1 cellular context compared by ENCODE assay signal in the genomic region with DNA sequence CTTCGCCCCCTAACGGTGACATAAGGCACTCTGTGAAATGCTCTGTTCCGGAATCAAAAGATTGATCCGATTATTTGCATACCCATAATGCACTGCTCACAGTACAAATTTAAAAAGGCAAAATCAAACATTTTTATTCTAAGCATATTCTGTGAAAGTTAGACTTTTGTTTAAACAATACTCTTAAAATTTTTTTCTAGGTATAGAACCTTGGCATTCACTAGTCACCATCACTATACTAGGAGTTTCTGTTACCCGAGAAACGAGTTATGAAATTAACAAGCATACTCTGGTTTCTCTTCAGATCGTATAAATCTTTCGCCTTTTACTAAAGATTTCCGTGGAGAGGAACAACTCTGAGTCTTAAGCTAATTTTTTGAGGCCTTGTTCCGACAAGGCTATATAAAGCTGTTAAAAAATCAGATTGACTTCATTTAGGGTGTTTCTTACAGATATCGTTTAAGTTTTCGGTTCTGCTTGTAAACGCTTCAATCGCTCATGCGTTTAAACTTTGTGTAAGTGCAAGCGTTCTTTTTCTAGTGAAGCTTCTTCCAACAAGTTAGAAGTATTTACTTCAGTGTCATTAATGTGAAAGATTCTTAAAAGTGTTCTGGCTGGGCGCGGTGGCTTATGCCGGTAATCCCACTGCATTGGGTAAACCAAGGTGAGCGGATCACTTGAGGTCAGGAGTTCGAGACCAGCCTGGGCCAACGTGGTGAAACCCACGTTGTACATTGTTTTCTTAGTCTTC.
TF ChIP-seq lines count a peak whose summit lies in the region.

RNU5B-1 (plus strand) TSS at position 285 of the 751 bp plus-strand sequence.

TF ChIP-seq in K562, 482 proteins besides CTCF, POLR2A, EP300 and RAD21 (continued from another document and continues in another):
- TF ChIP-seq, protein P1, sequence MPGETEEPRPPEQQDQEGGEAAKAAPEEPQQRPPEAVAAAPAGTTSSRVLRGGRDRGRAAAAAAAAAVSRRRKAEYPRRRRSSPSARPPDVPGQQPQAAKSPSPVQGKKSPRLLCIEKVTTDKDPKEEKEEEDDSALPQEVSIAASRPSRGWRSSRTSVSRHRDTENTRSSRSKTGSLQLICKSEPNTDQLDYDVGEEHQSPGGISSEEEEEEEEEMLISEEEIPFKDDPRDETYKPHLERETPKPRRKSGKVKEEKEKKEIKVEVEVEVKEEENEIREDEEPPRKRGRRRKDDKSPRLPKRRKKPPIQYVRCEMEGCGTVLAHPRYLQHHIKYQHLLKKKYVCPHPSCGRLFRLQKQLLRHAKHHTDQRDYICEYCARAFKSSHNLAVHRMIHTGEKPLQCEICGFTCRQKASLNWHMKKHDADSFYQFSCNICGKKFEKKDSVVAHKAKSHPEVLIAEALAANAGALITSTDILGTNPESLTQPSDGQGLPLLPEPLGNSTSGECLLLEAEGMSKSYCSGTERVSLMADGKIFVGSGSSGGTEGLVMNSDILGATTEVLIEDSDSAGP (CRISPR knock-in tag; IDR thresholded peaks at IDR 0.05), result 0 out of 2 replicates have a peak, but pooled peaks have one; percentile 23
- peak; percentile 91; the same call in 1 of the 2 replicates for TF ChIP-seq ZFP30 (CRISPR knock-in tag; IDR thresholded peaks at IDR 0.05; ENCODE audit: borderline replicate concordance)
- TF ChIP-seq ARID2 (IDR thresholded peaks at IDR 0.05), result no peak
- peak; percentile 28; the same call in 1 of the 2 replicates for TF ChIP-seq PHF8 (IDR thresholded peaks at IDR 0.05; ENCODE audit: borderline replicate concordance, low read length)
- 0 out of 2 replicates have a peak, but pooled peaks have one; percentile 29 for TF ChIP-seq ZNF583 (CRISPR knock-in tag; IDR thresholded peaks at IDR 0.05)
- no peak for TF ChIP-seq PBX2 (CRISPR knock-in tag; IDR thresholded peaks at IDR 0.05; ENCODE audit: low read depth)
- peak; percentile 65 for TF ChIP-seq PBX2 (tag; conservative IDR thresholded peaks at IDR 0.05; ENCODE audit: low read depth)
- no peak for TF ChIP-seq CBX2 (IDR thresholded peaks at IDR 0.05; ENCODE audit: insufficient read depth, low read length, poor library complexity, severe bottlenecking)
- TF ChIP-seq, protein P2, sequence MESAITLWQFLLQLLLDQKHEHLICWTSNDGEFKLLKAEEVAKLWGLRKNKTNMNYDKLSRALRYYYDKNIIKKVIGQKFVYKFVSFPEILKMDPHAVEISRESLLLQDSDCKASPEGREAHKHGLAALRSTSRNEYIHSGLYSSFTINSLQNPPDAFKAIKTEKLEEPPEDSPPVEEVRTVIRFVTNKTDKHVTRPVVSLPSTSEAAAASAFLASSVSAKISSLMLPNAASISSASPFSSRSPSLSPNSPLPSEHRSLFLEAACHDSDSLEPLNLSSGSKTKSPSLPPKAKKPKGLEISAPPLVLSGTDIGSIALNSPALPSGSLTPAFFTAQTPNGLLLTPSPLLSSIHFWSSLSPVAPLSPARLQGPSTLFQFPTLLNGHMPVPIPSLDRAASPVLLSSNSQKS (CRISPR knock-in tag; IDR thresholded peaks at IDR 0.05), result peak; percentile 86
- peak; percentile 98 for TF ChIP-seq ELF4 (CRISPR knock-in tag; IDR thresholded peaks at IDR 0.05)
- TF ChIP-seq MTF1 (CRISPR knock-in tag; IDR thresholded peaks at IDR 0.05; ENCODE audit: borderline replicate concordance), result 0 out of 2 replicates have a peak, but pooled peaks have one; percentile 26
- TF ChIP-seq STAG1 (CRISPR knock-in tag; IDR thresholded peaks at IDR 0.05; ENCODE audit: borderline replicate concordance), result no peak
- peak; percentile 37; the same call in 1 of the 2 replicates for TF ChIP-seq HMGXB4 (CRISPR knock-in tag; IDR thresholded peaks at IDR 0.05)
- peak; percentile 56 for TF ChIP-seq PRDM10 (IDR thresholded peaks at IDR 0.05; ENCODE audit: partially characterized antibody)
- TF ChIP-seq THAP12 (CRISPR knock-in tag; IDR thresholded peaks at IDR 0.05), result peak; percentile 97
- TF ChIP-seq ESRRA (IDR thresholded peaks at IDR 0.05; ENCODE audit: borderline replicate concordance, low read depth), result peak; percentile 42; the same call in 1 of the 2 replicates
- TF ChIP-seq SETDB1 (IDR thresholded peaks at IDR 0.05; ENCODE audit: low read length), result no peak
- TF ChIP-seq RAD51 (IDR thresholded peaks at IDR 0.05; ENCODE audit: borderline replicate concordance, low read depth), result peak; percentile 52; the same call in 1 of the 2 replicates
- peak; percentile 81 for TF ChIP-seq ATF7 (IDR thresholded peaks at IDR 0.05)
- no peak for TF ChIP-seq ZNF785 (CRISPR knock-in tag; IDR thresholded peaks at IDR 0.05)
- peak; percentile 100 for TF ChIP-seq SMAD1 (IDR thresholded peaks at IDR 0.05; ENCODE audit: low read depth, low read length, partially characterized antibody)
- TF ChIP-seq, protein P3, sequence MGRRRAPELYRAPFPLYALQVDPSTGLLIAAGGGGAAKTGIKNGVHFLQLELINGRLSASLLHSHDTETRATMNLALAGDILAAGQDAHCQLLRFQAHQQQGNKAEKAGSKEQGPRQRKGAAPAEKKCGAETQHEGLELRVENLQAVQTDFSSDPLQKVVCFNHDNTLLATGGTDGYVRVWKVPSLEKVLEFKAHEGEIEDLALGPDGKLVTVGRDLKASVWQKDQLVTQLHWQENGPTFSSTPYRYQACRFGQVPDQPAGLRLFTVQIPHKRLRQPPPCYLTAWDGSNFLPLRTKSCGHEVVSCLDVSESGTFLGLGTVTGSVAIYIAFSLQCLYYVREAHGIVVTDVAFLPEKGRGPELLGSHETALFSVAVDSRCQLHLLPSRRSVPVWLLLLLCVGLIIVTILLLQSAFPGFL (CRISPR knock-in tag; IDR thresholded peaks at IDR 0.05), result no peak; the same call in 1 of the 2 replicates
- TF ChIP-seq, protein P4, sequence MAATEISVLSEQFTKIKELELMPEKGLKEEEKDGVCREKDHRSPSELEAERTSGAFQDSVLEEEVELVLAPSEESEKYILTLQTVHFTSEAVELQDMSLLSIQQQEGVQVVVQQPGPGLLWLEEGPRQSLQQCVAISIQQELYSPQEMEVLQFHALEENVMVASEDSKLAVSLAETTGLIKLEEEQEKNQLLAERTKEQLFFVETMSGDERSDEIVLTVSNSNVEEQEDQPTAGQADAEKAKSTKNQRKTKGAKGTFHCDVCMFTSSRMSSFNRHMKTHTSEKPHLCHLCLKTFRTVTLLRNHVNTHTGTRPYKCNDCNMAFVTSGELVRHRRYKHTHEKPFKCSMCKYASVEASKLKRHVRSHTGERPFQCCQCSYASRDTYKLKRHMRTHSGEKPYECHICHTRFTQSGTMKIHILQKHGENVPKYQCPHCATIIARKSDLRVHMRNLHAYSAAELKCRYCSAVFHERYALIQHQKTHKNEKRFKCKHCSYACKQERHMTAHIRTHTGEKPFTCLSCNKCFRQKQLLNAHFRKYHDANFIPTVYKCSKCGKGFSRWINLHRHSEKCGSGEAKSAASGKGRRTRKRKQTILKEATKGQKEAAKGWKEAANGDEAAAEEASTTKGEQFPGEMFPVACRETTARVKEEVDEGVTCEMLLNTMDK (IDR thresholded peaks at IDR 0.05; ENCODE audit: borderline replicate concordance, insufficient read depth, low read depth, low read length, poor library complexity, severe bottlenecking), result peak; percentile 90
- TF ChIP-seq ZNF695 (CRISPR knock-in tag; IDR thresholded peaks at IDR 0.05), result peak; percentile 92
- peak; percentile 73 to 77; a peak in 3 of 4 replicates for TF ChIP-seq KDM1A (IDR thresholded peaks at IDR 0.05)
- TF ChIP-seq, protein P5, sequence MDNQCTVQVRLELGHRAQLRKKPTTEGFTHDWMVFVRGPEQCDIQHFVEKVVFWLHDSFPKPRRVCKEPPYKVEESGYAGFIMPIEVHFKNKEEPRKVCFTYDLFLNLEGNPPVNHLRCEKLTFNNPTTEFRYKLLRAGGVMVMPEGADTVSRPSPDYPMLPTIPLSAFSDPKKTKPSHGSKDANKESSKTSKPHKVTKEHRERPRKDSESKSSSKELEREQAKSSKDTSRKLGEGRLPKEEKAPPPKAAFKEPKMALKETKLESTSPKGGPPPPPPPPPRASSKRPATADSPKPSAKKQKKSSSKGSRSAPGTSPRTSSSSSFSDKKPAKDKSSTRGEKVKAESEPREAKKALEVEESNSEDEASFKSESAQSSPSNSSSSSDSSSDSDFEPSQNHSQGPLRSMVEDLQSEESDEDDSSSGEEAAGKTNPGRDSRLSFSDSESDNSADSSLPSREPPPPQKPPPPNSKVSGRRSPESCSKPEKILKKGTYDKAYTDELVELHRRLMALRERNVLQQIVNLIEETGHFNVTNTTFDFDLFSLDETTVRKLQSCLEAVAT (IDR thresholded peaks at IDR 0.05), result peak; percentile 96 to 99
- no peak for TF ChIP-seq HOMEZ (CRISPR knock-in tag; IDR thresholded peaks at IDR 0.05)
- TF ChIP-seq EWSR1 (IDR thresholded peaks at IDR 0.05; ENCODE audit: borderline replicate concordance, low read depth, partially characterized antibody), result peak; percentile 98
